Comparison of ENCODE assay signal across 29 cellular contexts in genomic region chr12:99879439-99879838, GRCh38.
"Had no signal": no experiment of that assay in that cellular context is flagged by ENCODE, and none has a peak within 500 bp of the region (broad histone marks: within the 10 kb centered on the region; RNA-seq: fewer than 3 reads in every experiment).

No MANE protein-coding gene starts in this region.

- H2AFZ ChIP-seq: hepatocyte had no signal

- H3K27ac ChIP-seq: coronary artery, dorsolateral prefrontal cortex, epithelial cell of prostate, esophagus muscularis mucosa, esophagus squamous epithelium, foreskin keratinocyte, gastrocnemius medialis, gastroesophageal sphincter, heart left ventricle, heart right ventricle, hepatocyte had no signal

- H3K4me1 ChIP-seq: esophagus muscularis mucosa, esophagus squamous epithelium, foreskin keratinocyte, gastrocnemius medialis, gastroesophageal sphincter, heart left ventricle, heart right ventricle had no signal

- H3K9me3 ChIP-seq: esophagus muscularis mucosa, esophagus squamous epithelium, gastrocnemius medialis, gastroesophageal sphincter, heart left ventricle, heart right ventricle had no signal

- H3K4me3 ChIP-seq: coronary artery, dorsolateral prefrontal cortex, esophagus muscularis mucosa, esophagus squamous epithelium, gastrocnemius medialis, gastroesophageal sphincter, heart left ventricle, heart right ventricle, hepatocyte had no signal

- ATAC-seq: effector memory CD8-positive, alpha-beta T cell; esophagus mucosa; foreskin keratinocyte; gastrocnemius medialis; gastroesophageal sphincter; heart left ventricle; heart right ventricle had no signal

- H3K4me2 ChIP-seq: hepatocyte had no signal

- DNase-seq: cortex of kidney; dermis blood vessel endothelial cell; dorsolateral prefrontal cortex; effector CD4-positive, alpha-beta T cell; effector CD8-positive, alpha-beta T cell; effector memory CD4-positive, alpha-beta T cell; effector memory CD8-positive, alpha-beta T cell; endodermal cell; erythroblast; esophagus squamous epithelium; foreskin fibroblast; foreskin keratinocyte; foreskin melanocyte; gastrocnemius medialis; glutamatergic neuron; head of caudate nucleus; heart left ventricle; heart right ventricle; hippocampal formation had no signal

- H3K27ac Mint-ChIP-seq: dendritic cell treated with granulocyte-macrophage colony-stimulating factor and Interleukin-4, amounts not matched to agents 40 ng/mL and 50 ng/mL, for 4 days; effector memory CD8-positive, alpha-beta T cell; endodermal cell had no signal

- H3K36me3 ChIP-seq: esophagus muscularis mucosa, esophagus squamous epithelium, gastrocnemius medialis, gastroesophageal sphincter, heart left ventricle, heart right ventricle had no signal

- FAIRE-seq: endometrium, endothelial cell of umbilical vein, frontal cortex had no signal

- H3K27me3 Mint-ChIP-seq: dendritic cell treated with granulocyte-macrophage colony-stimulating factor and Interleukin-4, amounts not matched to agents 40 ng/mL and 50 ng/mL, for 4 days; effector memory CD8-positive, alpha-beta T cell had no signal

- H3K9me3 Mint-ChIP-seq: dendritic cell treated with granulocyte-macrophage colony-stimulating factor and Interleukin-4, amounts not matched to agents 40 ng/mL and 50 ng/mL, for 4 days; endodermal cell had no signal

- H3K4me3 Mint-ChIP-seq: dendritic cell treated with granulocyte-macrophage colony-stimulating factor and Interleukin-4, amounts not matched to agents 40 ng/mL and 50 ng/mL, for 4 days; effector memory CD8-positive, alpha-beta T cell; endodermal cell had no signal

- H3K79me2 ChIP-seq: hepatocyte had no signal

- H3K27me3 ChIP-seq: dorsolateral prefrontal cortex, esophagus muscularis mucosa, esophagus squamous epithelium, gastrocnemius medialis, gastroesophageal sphincter, heart left ventricle, heart right ventricle, hepatocyte had no signal
